In the genomic region with DNA sequence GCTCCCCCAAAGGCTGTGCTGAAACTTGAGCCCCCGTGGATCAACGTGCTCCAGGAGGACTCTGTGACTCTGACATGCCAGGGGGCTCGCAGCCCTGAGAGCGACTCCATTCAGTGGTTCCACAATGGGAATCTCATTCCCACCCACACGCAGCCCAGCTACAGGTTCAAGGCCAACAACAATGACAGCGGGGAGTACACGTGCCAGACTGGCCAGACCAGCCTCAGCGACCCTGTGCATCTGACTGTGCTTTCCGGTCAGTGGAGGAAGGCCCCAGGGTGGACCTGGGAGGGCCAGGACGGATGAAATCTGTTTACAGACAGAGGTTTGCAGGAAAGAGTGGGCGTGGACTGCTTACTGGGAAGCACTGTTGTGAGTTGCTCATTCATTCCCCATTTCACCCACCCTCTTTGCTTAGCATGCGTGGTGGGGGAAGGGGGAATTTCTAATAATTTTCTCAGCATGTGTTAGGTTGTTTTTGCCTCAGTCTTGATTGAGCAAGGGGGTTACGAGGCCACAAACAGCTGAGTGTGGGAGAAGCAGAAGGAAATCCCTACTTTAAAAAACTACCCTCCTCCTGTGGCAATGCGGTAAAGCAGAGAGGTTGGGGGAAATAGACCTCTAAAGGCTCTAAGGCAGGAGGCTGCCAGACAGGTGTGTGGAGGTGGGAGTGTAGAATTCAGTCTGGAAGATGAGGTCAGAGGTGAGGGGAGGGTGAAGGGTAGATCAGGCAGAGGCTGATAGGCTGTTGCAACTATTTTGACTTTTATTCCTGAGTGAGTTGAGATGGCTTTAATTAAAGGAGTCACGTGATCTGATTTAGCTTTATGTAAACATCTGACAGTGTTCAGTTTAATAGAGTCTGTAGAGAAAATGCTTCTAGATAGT, we compare ENCODE assay signal across 9 cellular contexts. TPM values are rescaled to one million over a fixed set of nuclear protein-coding genes. Genes with fewer than 3 reads are reported as not detected.
A peak's percentile ranks its signal among the peaks of the same experiment; 100 is the strongest.
DNase-seq lines count a peak whose midpoint lies in the region; ATAC-seq, FAIRE-seq and TF ChIP-seq lines count a peak whose summit lies in the region.
"Had no signal": no experiment of that assay in that cellular context is flagged by ENCODE, and none has a peak within 500 bp of the region (broad histone marks: within the 10 kb centered on the region; RNA-seq: fewer than 3 reads in every experiment).

No MANE protein-coding gene starts in this region.

- peak; percentile 68 for ATAC-seq in naive thymus-derived CD4-positive, alpha-beta T cell
- ATAC-seq in HG02642 (IDR thresholded peaks at IDR 0.05; ENCODE audit: poor library complexity, unreplicated experiment) (no peak), GM18909 (IDR thresholded peaks at IDR 0.05; ENCODE audit: poor library complexity, unreplicated experiment) (no peak)

- H3K4me2 ChIP-seq in BLaER1 treated with 17β-estradiol and CSF1 and Interleukin-3, amounts not matched to agents 10 nM and 100 nM: peak overlapping the region; percentile 70 to 98 (median 91)
- peak overlapping the region; percentile 2 for H3K4me2 ChIP-seq in endothelial cell of umbilical vein (ENCODE audit: insufficient read depth, low read length)

- peak overlapping the region in 10 of 11 experiments; percentile 19 to 80 (median 66); a peak in 16 of 22 replicates for H3K9ac ChIP-seq in BLaER1 treated with 17β-estradiol and CSF1 and Interleukin-3, amounts not matched to agents 10 nM and 100 nM
- H3K9ac ChIP-seq in endothelial cell of umbilical vein (replicated peaks; ENCODE audit: extremely low read depth, insufficient read depth, low read length): no peak overlapping the region

- 0 out of 22 replicates have a peak, but pooled peaks cover 0 to 5% (median 0%) of the 10 kb centered on the region in 11 experiments for H3K9me3 ChIP-seq in BLaER1 treated with 17β-estradiol and CSF1 and Interleukin-3, amounts not matched to agents 10 nM and 100 nM (replicated peaks in 1 of 11)
- no peaks in the 10 kb centered on the region for H3K9me3 ChIP-seq in endothelial cell of umbilical vein (replicated peaks; ENCODE audit: control insufficient read depth, insufficient read depth, low read length)
- no peaks in the 10 kb centered on the region for H3K9me3 ChIP-seq in naive thymus-derived CD4-positive, alpha-beta T cell (ENCODE audit: control insufficient read depth in 2 of 3, low read length in 3 of 3)

- H2AFZ ChIP-seq in endothelial cell of umbilical vein (ENCODE audit: low read depth, low read length): peak overlapping the region; percentile 82

- H3K4me1 ChIP-seq in BLaER1 treated with 17β-estradiol and CSF1 and Interleukin-3, amounts not matched to agents 10 nM and 100 nM: peaks cover 26 to 98% (median 48%) of the 10 kb centered on the region in 10 experiments
- peaks cover 5% of the 10 kb centered on the region for H3K4me1 ChIP-seq in endothelial cell of umbilical vein (ENCODE audit: control insufficient read depth, extremely low read depth, insufficient read depth, low read length)
- no peaks in the 10 kb centered on the region for H3K4me1 ChIP-seq in naive thymus-derived CD4-positive, alpha-beta T cell (ENCODE audit: control insufficient read depth in 2 of 2, insufficient read depth in 2 of 2, low read length in 2 of 2)

- TF ChIP-seq POLR2A in endothelial cell of umbilical vein (IDR thresholded peaks at IDR 0.05; ENCODE audit: low read depth, low read length): no peak

- intact Hi-C loops in endothelial cell of umbilical vein (cut with micrococcal nuclease): no loop called here
- intact Hi-C loops in naive thymus-derived CD4-positive, alpha-beta T cell (cut with micrococcal nuclease): no loop called here

- no peak for FAIRE-seq in endothelial cell of umbilical vein (lab: Jason Lieb, UNC)

- H3K36me3 ChIP-seq in BLaER1 treated with 17β-estradiol and CSF1 and Interleukin-3, amounts not matched to agents 10 nM and 100 nM: peaks cover 0 to 49% (median 20%) of the 10 kb centered on the region in 11 experiments; a peak in 12 of 22 replicates
- H3K36me3 ChIP-seq in endothelial cell of umbilical vein (ENCODE audit: control insufficient read depth in 2 of 2, extremely low read depth in 1 of 2, insufficient read depth in 2 of 2, low read length in 2 of 2): no peaks in the 10 kb centered on the region
- H3K36me3 ChIP-seq in naive thymus-derived CD4-positive, alpha-beta T cell (ENCODE audit: control insufficient read depth in 2 of 3, insufficient read depth in 3 of 3, low read length in 3 of 3): no peaks in the 10 kb centered on the region

- POLR2A ChIA-PET in endothelial cell of umbilical vein (lab: Charles Lee): no interaction called here
- POLR2A ChIA-PET in naive thymus-derived CD4-positive, alpha-beta T cell (lab: Charles Lee): no interaction called here

- TF ChIP-seq CTCF in endothelial cell of umbilical vein (IDR thresholded peaks at IDR 0.05; ENCODE audit: extremely low read depth in 1 of 2, insufficient read depth in 1 of 2, low read depth in 1 of 2, low read length in 2 of 2): no peak
- no peak for TF ChIP-seq CTCF in glutamatergic neuron (IDR thresholded peaks at IDR 0.05; ENCODE audit: partially characterized antibody, unreplicated experiment)

- dilution Hi-C loops in endothelial cell of umbilical vein (cut with MboI; ENCODE audit: extremely low pct_ligation_motif_present, low sequenced_read_pairs): no loop called here

- CTCF ChIA-PET in endothelial cell of umbilical vein (lab: Charles Lee): interaction anchor here (1.3 to 1.9 kb wide), 2 partner anchors 9 to 19 kb away, joined by 4 to 6 read pairs; no protein-coding TSS in a partner anchor
- CTCF ChIA-PET in naive thymus-derived CD4-positive, alpha-beta T cell (lab: Charles Lee): no interaction called here

- no TSS peak for BruUV-seq in endothelial cell of umbilical vein (replicated peaks; lab: Mats Ljungman, UMichigan)

- H3K4me3 Mint-ChIP-seq in naive thymus-derived CD4-positive, alpha-beta T cell: no peak overlapping the region
- no peak overlapping the region for H3K4me3 Mint-ChIP-seq in glutamatergic neuron (ENCODE audit: unreplicated experiment)

- H3K79me2 ChIP-seq in endothelial cell of umbilical vein (ENCODE audit: control insufficient read depth, insufficient read depth, low read length): no peaks in the 10 kb centered on the region

- no peaks in the 10 kb centered on the region for H3K9me3 Mint-ChIP-seq in naive thymus-derived CD4-positive, alpha-beta T cell
- no peaks in the 10 kb centered on the region for H3K9me3 Mint-ChIP-seq in glutamatergic neuron (ENCODE audit: unreplicated experiment)

- H3K4me3 ChIP-seq in BLaER1 treated with 17β-estradiol and CSF1 and Interleukin-3, amounts not matched to agents 10 nM and 100 nM: peak overlapping the region in 7 of 10 experiments; percentile 46 to 68 (median 61); a peak in 15 of 20 replicates
- H3K4me3 ChIP-seq in endothelial cell of umbilical vein (replicated peaks in 1 of 3; ENCODE audit: insufficient read depth in 1 of 3, low read depth in 1 of 3, low read length in 3 of 3): no peak overlapping the region
- H3K4me3 ChIP-seq in naive thymus-derived CD4-positive, alpha-beta T cell (ENCODE audit: low read length): no peak overlapping the region

- H3K27me3 Mint-ChIP-seq in naive thymus-derived CD4-positive, alpha-beta T cell: peaks cover 18 to 27% (median 21%) of the 10 kb centered on the region in 5 donors
- H3K27me3 Mint-ChIP-seq in glutamatergic neuron (ENCODE audit: unreplicated experiment): peaks cover 7% of the 10 kb centered on the region

- no peak overlapping the region for H3K27ac Mint-ChIP-seq in naive thymus-derived CD4-positive, alpha-beta T cell
- no peak overlapping the region for H3K27ac Mint-ChIP-seq in glutamatergic neuron (ENCODE audit: unreplicated experiment)

- peak overlapping the region; percentile 41 to 84 (median 79) for H3K27ac ChIP-seq in BLaER1 treated with 17β-estradiol and CSF1 and Interleukin-3, amounts not matched to agents 10 nM and 100 nM
- no peak overlapping the region for H3K27ac ChIP-seq in endothelial cell of umbilical vein (ENCODE audit: insufficient read depth, low read depth, low read length)
- H3K27ac ChIP-seq in naive thymus-derived CD4-positive, alpha-beta T cell (ENCODE audit: low read depth, low read length): no peak overlapping the region

- DNase-seq in NCI-H1417 treated with DMSO at 0.1 percent for 48 hours (lab: John Stamatoyannopoulos, UW) (peak; percentile 13), endothelial cell of umbilical vein (ENCODE audit: low read depth, low spot score) (peak; percentile 32), NCI-H1694 (lab: John Stamatoyannopoulos, UW) (no peak), glutamatergic neuron (no peak)
- no peak for DNase-seq in naive thymus-derived CD4-positive, alpha-beta T cell
- DNase-seq: amniotic stem cell had no signal

- H3K4me1 Mint-ChIP-seq in naive thymus-derived CD4-positive, alpha-beta T cell: peaks cover 0 to 13% (median 3%) of the 10 kb centered on the region in 7 donors
- H3K4me1 Mint-ChIP-seq in glutamatergic neuron (ENCODE audit: low read depth, unreplicated experiment): no peaks in the 10 kb centered on the region

- H4K20me1 ChIP-seq in BLaER1 treated with 17β-estradiol and CSF1 and Interleukin-3, amounts not matched to agents 10 nM and 100 nM: peaks cover 0 to 48% (median 0%) of the 10 kb centered on the region in 11 experiments; a peak in 4 of 22 replicates
- H4K20me1 ChIP-seq in endothelial cell of umbilical vein (replicated peaks; ENCODE audit: control insufficient read depth, extremely low read depth, insufficient read depth, low read length): no peaks in the 10 kb centered on the region

- no peaks in the 10 kb centered on the region for H3K9me1 ChIP-seq in endothelial cell of umbilical vein (replicated peaks; ENCODE audit: control insufficient read depth, extremely low read depth, insufficient read depth, low read length)

- H3K36me3 Mint-ChIP-seq in naive thymus-derived CD4-positive, alpha-beta T cell: no peaks in the 10 kb centered on the region
- no peaks in the 10 kb centered on the region for H3K36me3 Mint-ChIP-seq in glutamatergic neuron (ENCODE audit: unreplicated experiment)

- H3K27me3 ChIP-seq in BLaER1 treated with 17β-estradiol and CSF1 and Interleukin-3, amounts not matched to agents 10 nM and 100 nM: no peaks in the 10 kb centered on the region
- H3K27me3 ChIP-seq in endothelial cell of umbilical vein (ENCODE audit: control insufficient read depth in 2 of 2, insufficient read depth in 2 of 2, low read length in 2 of 2): no peaks in the 10 kb centered on the region
- no peaks in the 10 kb centered on the region for H3K27me3 ChIP-seq in naive thymus-derived CD4-positive, alpha-beta T cell (ENCODE audit: control insufficient read depth in 2 of 2, insufficient read depth in 2 of 2, low read length in 2 of 2)

RNA-seq across cellular contexts. Expression of a gene that starts 1.3 kb away (rescaled TPM):
- total RNA-seq in endothelial cell of umbilical vein (not detected in 2 replicates), glutamatergic neuron (ENCODE audit: unreplicated experiment) (not detected)
- not detected in 2 replicates for polyA plus RNA-seq in endothelial cell of umbilical vein
- not detected in 2 replicates for polyA plus RNA-seq in endothelial cell of umbilical vein (2011; cell fraction: cytosol; rRNA removed)
- not detected in 2 replicates for polyA plus RNA-seq in endothelial cell of umbilical vein (2011; cell fraction: nucleus; rRNA removed)
- 0.20 and 0.24 TPM in 2 replicates for polyA plus RNA-seq in endothelial cell of umbilical vein (2012)
- 2.8 and 3.0 TPM in 2 replicates for polyA minus RNA-seq in endothelial cell of umbilical vein
- not detected for polyA minus RNA-seq in endothelial cell of umbilical vein (2011; cell fraction: cytosol; rRNA and poly(A)+ RNA removed)
- not detected in 2 replicates for polyA minus RNA-seq in endothelial cell of umbilical vein (2011; cell fraction: nucleus; rRNA and poly(A)+ RNA removed)
- 10 to 100 TPM in 1 of 5 experiments, 1 to 10 TPM in 3, not detected in 1; 2.7 to 91.5 (median 6.4) TPM for total RNA-seq in naive thymus-derived CD4-positive, alpha-beta T cell
- polyA plus RNA-seq in naive thymus-derived CD4-positive, alpha-beta T cell: under 1 TPM; 0.17 to 0.21 TPM

RNA-seq across cellular contexts. Expression of a gene that starts 17.8 kb away (rescaled TPM):
- total RNA-seq in endothelial cell of umbilical vein (0.13 TPM in 1 of 2 replicates, not detected in the other), glutamatergic neuron (ENCODE audit: unreplicated experiment) (not detected)
- 0.03 and 0.10 TPM in 2 replicates for polyA plus RNA-seq in endothelial cell of umbilical vein
- polyA plus RNA-seq in endothelial cell of umbilical vein (2011; cell fraction: cytosol; rRNA removed): 0.04 and 0.13 TPM in 2 replicates
- polyA plus RNA-seq in endothelial cell of umbilical vein (2011; cell fraction: nucleus; rRNA removed): 0.07 and 0.08 TPM in 2 replicates
- 0.07 TPM in 1 of 2 replicates, not detected in the other for polyA plus RNA-seq in endothelial cell of umbilical vein (2012)
- 0.13 and 0.51 TPM in 2 replicates for polyA minus RNA-seq in endothelial cell of umbilical vein
- polyA minus RNA-seq in endothelial cell of umbilical vein (2011; cell fraction: cytosol; rRNA and poly(A)+ RNA removed): not detected
- 0.19 TPM in 1 of 2 replicates, not detected in the other for polyA minus RNA-seq in endothelial cell of umbilical vein (2011; cell fraction: nucleus; rRNA and poly(A)+ RNA removed)
- 1 to 10 TPM in 1 of 5 experiments, under 1 TPM in 4; 0.32 to 3.5 (median 0.89) TPM for total RNA-seq in naive thymus-derived CD4-positive, alpha-beta T cell
- polyA plus RNA-seq in naive thymus-derived CD4-positive, alpha-beta T cell: not detected

RNA-seq across cellular contexts. Expression of a gene that starts 43.0 kb away (rescaled TPM):
- total RNA-seq in endothelial cell of umbilical vein (not detected in 2 replicates), glutamatergic neuron (ENCODE audit: unreplicated experiment) (not detected)
- polyA plus RNA-seq in endothelial cell of umbilical vein: not detected in 2 replicates
- polyA plus RNA-seq in endothelial cell of umbilical vein (2011; cell fraction: cytosol; rRNA removed): not detected in 2 replicates
- not detected in 2 replicates for polyA plus RNA-seq in endothelial cell of umbilical vein (2011; cell fraction: nucleus; rRNA removed)
- not detected in 2 replicates for polyA plus RNA-seq in endothelial cell of umbilical vein (2012)
- polyA minus RNA-seq in endothelial cell of umbilical vein: not detected in 2 replicates
- not detected for polyA minus RNA-seq in endothelial cell of umbilical vein (2011; cell fraction: cytosol; rRNA and poly(A)+ RNA removed)
- not detected in 2 replicates for polyA minus RNA-seq in endothelial cell of umbilical vein (2011; cell fraction: nucleus; rRNA and poly(A)+ RNA removed)
- 100 to 1,000 TPM in 1 of 5 experiments, 10 to 100 TPM in 1, 1 to 10 TPM in 2, not detected in 1; 1.5 to 190 (median 9.3) TPM for total RNA-seq in naive thymus-derived CD4-positive, alpha-beta T cell
- polyA plus RNA-seq in naive thymus-derived CD4-positive, alpha-beta T cell: under 1 TPM; 0.58 to 0.83 TPM

Comparison
In these comparisons a context has a peak if more than half of its experiments do, and no peak if none do; other contexts are left out.
1. H3K27ac ChIP-seq: peak in BLaER1 treated with 17β-estradiol and CSF1 and Interleukin-3, amounts not matched to agents 10 nM and 100 nM (11 of 11); none in endothelial cell of umbilical vein (single experiment) and naive thymus-derived CD4-positive, alpha-beta T cell (single experiment).
2. H3K4me3 ChIP-seq: peak in BLaER1 treated with 17β-estradiol and CSF1 and Interleukin-3, amounts not matched to agents 10 nM and 100 nM (7 of 10); none in endothelial cell of umbilical vein (0 of 3) and naive thymus-derived CD4-positive, alpha-beta T cell (single experiment).
3. DNase-seq: peak in NCI-H1417 treated with DMSO at 0.1 percent for 48 hours (single experiment) and endothelial cell of umbilical vein (single experiment); none in naive thymus-derived CD4-positive, alpha-beta T cell (0 of 9), NCI-H1694 (single experiment) and glutamatergic neuron (single experiment).